In the genomic region with DNA sequence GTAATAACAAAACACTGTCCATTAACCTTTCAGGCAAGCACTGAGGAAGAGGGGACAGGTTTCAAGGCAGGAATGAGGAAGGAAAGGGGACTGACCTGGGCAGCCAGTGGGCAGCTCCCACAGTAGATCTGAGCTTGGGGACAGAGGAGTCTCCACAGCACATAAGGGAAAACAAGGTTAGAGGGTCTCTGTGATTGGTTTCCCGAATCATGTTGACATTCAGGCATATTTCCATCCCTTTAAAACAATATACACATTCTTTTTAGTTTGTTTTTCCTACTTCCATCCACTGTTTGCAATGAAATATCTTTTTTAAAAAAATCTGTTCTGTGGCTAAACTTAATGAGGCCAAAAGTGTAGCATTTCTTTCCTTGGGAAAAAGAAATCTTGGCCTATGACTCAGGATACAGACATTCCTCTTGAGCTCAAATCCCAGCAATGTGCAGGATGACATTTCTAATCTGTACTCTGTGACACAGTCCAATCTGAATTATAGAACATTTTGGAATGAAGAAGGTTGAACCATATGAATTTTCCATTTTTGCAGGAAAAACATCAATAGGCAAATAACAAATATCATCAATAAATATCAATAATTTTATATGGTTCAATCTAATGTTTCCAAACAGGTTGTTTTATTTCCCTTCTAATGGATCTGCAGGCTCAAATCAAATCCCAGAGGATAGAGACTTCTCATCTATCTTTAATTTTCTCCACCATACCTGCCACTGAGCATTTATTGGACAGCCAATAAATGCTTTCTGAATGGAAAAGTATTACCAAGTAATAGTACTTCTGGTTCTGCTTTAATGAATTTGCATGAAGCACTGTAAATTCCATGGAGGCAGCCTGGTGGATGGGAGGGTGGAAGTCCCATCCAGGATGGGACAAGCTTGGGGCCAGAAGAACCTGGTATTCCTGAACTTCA, we compare ENCODE assay signal across 2 cellular contexts.
TF ChIP-seq lines count a peak whose summit lies in the region.

No MANE protein-coding gene starts in this region.

TF ChIP-seq in HCT116, 20 proteins besides CTCF, POLR2A, EP300 and RAD21:
- TF ChIP-seq SIN3A (IDR thresholded peaks at IDR 0.05; ENCODE audit: low read depth), result no peak
- TF ChIP-seq EZH2phosphoT487 (IDR thresholded peaks at IDR 0.05; ENCODE audit: borderline replicate concordance), result no peak
- no peak for TF ChIP-seq CBX3 (IDR thresholded peaks at IDR 0.05; ENCODE audit: low read depth)
- no peak for TF ChIP-seq YY1 (IDR thresholded peaks at IDR 0.05; ENCODE audit: extremely low read depth, insufficient replicate concordance, low read depth, low read length)
- no peak for TF ChIP-seq POLR2AphosphoS5 (IDR thresholded peaks at IDR 0.05; ENCODE audit: low read depth, low read length)
- no peak for TF ChIP-seq ZBTB33 (IDR thresholded peaks at IDR 0.05; ENCODE audit: extremely low read depth, insufficient replicate concordance, low read length)
- no peak for TF ChIP-seq ATF3 (IDR thresholded peaks at IDR 0.05)
- TF ChIP-seq EGR1 (IDR thresholded peaks at IDR 0.05; ENCODE audit: low read depth), result no peak
- no peak for TF ChIP-seq ELF1 (IDR thresholded peaks at IDR 0.05; ENCODE audit: borderline replicate concordance, low read depth)
- TF ChIP-seq TCF7L2 (IDR thresholded peaks at IDR 0.05; ENCODE audit: borderline replicate concordance, extremely low read depth, insufficient read depth, insufficient read length), result no peak
- no peak for TF ChIP-seq CEBPB (IDR thresholded peaks at IDR 0.05; ENCODE audit: low read depth)
- no peak for TF ChIP-seq SP1 (IDR thresholded peaks at IDR 0.05; ENCODE audit: low read depth)
- TF ChIP-seq EZH2 (IDR thresholded peaks at IDR 0.05), result no peak
- TF ChIP-seq SRF (IDR thresholded peaks at IDR 0.05; ENCODE audit: low read depth), result no peak
- TF ChIP-seq JUND (IDR thresholded peaks at IDR 0.05), result no peak
- TF ChIP-seq, protein P1, sequence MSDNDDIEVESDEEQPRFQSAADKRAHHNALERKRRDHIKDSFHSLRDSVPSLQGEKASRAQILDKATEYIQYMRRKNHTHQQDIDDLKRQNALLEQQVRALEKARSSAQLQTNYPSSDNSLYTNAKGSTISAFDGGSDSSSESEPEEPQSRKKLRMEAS (IDR thresholded peaks at IDR 0.05), result no peak

TF ChIP-seq in HepG2, 621 proteins besides CTCF, POLR2A, EP300 and RAD21:
- TF ChIP-seq YEATS4 (CRISPR knock-in tag; IDR thresholded peaks at IDR 0.05; ENCODE audit: borderline replicate concordance), result 0 out of 2 replicates have a peak, but pooled peaks have one; percentile 1
- peak; percentile 78; the same call in 1 of the 2 replicates for TF ChIP-seq ZNF816 (CRISPR knock-in tag; IDR thresholded peaks at IDR 0.05; ENCODE audit: borderline replicate concordance)
- TF ChIP-seq NFATC3 (CRISPR knock-in tag; IDR thresholded peaks at IDR 0.05), result no peak
- TF ChIP-seq ZNF670 (CRISPR knock-in tag; IDR thresholded peaks at IDR 0.05; ENCODE audit: borderline replicate concordance), result 0 out of 2 replicates have a peak, but pooled peaks have one; percentile 1
- no peak for TF ChIP-seq FOXK2 (IDR thresholded peaks at IDR 0.05)
- TF ChIP-seq ZNF317 (CRISPR knock-in tag; IDR thresholded peaks at IDR 0.05), result no peak
- TF ChIP-seq SRF (IDR thresholded peaks at IDR 0.05; ENCODE audit: low read depth, low read length), result no peak
- no peak for TF ChIP-seq ZNF607 (CRISPR knock-in tag; IDR thresholded peaks at IDR 0.05; ENCODE audit: borderline replicate concordance)
- 0 out of 2 replicates have a peak, but pooled peaks have one; percentile 66 for TF ChIP-seq ZFP82 (CRISPR knock-in tag; IDR thresholded peaks at IDR 0.05; ENCODE audit: borderline replicate concordance)
- TF ChIP-seq CREM (IDR thresholded peaks at IDR 0.05), result no peak
- TF ChIP-seq CREM (CRISPR knock-in tag; IDR thresholded peaks at IDR 0.05), result no peak
- no peak for TF ChIP-seq ZSCAN20 (CRISPR knock-in tag; IDR thresholded peaks at IDR 0.05; ENCODE audit: borderline replicate concordance)
